ENCODE assay signal across 1 cellular context in genomic region chr19:29948759-29949470, GRCh38.
TF ChIP-seq lines count a peak whose summit lies in the region.

No MANE protein-coding gene starts in this region.

TF ChIP-seq in HepG2, 621 proteins besides CTCF, POLR2A, EP300 and RAD21:
- TF ChIP-seq ZBTB33 (CRISPR knock-in tag; IDR thresholded peaks at IDR 0.05): peak; percentile 42; the same call in 1 of the 2 replicates
